ENCODE assay signal across 1 cellular context in the genomic region with DNA sequence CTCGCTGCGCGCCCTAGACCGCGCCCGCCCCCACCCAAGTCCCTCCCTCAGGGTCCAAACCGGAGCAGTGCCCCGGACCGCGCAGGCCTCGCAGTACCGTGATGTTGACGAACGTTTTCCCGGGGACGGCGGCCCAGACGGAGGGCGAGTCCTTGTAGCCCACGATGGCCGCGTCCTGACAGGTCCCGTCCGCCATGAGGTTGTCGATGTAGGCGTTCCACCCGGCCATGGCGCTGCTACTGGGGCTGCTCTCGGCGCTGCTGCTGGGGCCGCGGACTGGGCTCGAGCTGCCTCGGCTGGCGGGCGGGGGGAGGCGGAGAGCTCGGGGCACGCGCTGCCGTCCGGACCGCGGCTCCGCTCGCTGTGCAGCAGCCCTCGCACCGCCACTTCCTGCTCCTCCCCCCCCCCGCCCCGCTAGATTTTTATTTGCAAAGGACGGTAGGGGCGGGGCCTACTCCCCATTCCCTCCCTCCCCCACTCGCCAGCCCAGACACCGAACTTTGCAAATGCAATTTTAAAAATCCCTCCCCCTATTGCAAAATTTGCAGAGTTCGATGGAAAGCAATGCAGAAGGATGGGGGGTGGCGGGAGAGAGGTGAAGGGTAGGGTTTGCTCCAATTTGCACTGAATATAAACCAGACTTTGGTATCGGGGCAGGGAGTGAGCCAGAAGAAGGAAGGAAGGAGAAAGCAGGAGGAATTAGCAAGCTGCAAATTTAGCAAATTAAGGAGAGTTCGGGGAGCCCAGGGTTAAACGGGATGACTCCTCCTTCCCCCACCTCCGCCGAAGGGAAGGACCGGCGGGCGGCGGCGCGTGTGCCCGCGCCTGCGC.
TF ChIP-seq lines count a peak whose summit lies in the region.

A gene (minus strand): TSS at position 365 of the 831 bp plus-strand sequence. CDS start 136 bp downstream, at position 229.

TF ChIP-seq in HepG2, 621 proteins besides CTCF, POLR2A, EP300 and RAD21 (continued from another document and continues in another):
- TF ChIP-seq, protein P1, sequence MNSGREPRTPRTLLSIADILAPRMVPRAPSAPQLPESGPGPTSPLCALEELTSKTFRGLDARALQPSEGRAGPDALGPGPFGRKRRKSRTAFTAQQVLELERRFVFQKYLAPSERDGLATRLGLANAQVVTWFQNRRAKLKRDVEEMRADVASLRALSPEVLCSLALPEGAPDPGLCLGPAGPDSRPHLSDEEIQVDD (CRISPR knock-in tag; IDR thresholded peaks at IDR 0.05; ENCODE audit: borderline replicate concordance), result 0 out of 2 replicates have a peak, but pooled peaks have one; percentile 13
- TF ChIP-seq CEBPB (IDR thresholded peaks at IDR 0.05; ENCODE audit: borderline replicate concordance, low read depth, low read length) (peak; percentile 89), AGO1 (IDR thresholded peaks at IDR 0.05; ENCODE audit: low read depth, low read length, poor library complexity, severe bottlenecking) (peak; percentile 38), FOXA1 (IDR thresholded peaks at IDR 0.05) (no peak), FOXA1 (CRISPR knock-in tag; IDR thresholded peaks at IDR 0.05) (peak; percentile 4; the same call in 1 of the 2 replicates), IRF2 (CRISPR knock-in tag; IDR thresholded peaks at IDR 0.05) (no peak), MTA1 (CRISPR knock-in tag; IDR thresholded peaks at IDR 0.05; ENCODE audit: borderline replicate concordance) (peak; percentile 32; the same call in 1 of the 2 replicates), ZNF430 (CRISPR knock-in tag; IDR thresholded peaks at IDR 0.05) (peak; percentile 65), ZC3H4 (CRISPR knock-in tag; IDR thresholded peaks at IDR 0.05; ENCODE audit: borderline replicate concordance) (0 out of 2 replicates have a peak, but pooled peaks have one; percentile 39), KDM2A (CRISPR knock-in tag; IDR thresholded peaks at IDR 0.05; ENCODE audit: borderline replicate concordance, low read depth) (peak; percentile 60), GATA4 (IDR thresholded peaks at IDR 0.05; ENCODE audit: borderline replicate concordance, low read depth) (peak; percentile 66; the same call in 1 of the 2 replicates), CCDC6 (CRISPR knock-in tag; IDR thresholded peaks at IDR 0.05) (peak; percentile 89)
- TF ChIP-seq, protein P2, sequence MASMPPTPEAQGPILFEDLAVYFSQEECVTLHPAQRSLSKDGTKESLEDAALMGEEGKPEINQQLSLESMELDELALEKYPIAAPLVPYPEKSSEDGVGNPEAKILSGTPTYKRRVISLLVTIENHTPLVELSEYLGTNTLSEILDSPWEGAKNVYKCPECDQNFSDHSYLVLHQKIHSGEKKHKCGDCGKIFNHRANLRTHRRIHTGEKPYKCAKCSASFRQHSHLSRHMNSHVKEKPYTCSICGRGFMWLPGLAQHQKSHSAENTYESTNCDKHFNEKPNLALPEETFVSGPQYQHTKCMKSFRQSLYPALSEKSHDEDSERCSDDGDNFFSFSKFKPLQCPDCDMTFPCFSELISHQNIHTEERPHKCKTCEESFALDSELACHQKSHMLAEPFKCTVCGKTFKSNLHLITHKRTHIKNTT (CRISPR knock-in tag; IDR thresholded peaks at IDR 0.05), result no peak
- TF ChIP-seq, protein P3, sequence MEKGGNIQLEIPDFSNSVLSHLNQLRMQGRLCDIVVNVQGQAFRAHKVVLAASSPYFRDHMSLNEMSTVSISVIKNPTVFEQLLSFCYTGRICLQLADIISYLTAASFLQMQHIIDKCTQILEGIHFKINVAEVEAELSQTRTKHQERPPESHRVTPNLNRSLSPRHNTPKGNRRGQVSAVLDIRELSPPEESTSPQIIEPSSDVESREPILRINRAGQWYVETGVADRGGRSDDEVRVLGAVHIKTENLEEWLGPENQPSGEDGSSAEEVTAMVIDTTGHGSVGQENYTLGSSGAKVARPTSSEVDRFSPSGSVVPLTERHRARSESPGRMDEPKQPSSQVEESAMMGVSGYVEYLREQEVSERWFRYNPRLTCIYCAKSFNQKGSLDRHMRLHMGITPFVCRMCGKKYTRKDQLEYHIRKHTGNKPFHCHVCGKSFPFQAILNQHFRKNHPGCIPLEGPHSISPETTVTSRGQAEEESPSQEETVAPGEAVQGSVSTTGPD (CRISPR knock-in tag; IDR thresholded peaks at IDR 0.05), result no peak
- TF ChIP-seq, protein P4, sequence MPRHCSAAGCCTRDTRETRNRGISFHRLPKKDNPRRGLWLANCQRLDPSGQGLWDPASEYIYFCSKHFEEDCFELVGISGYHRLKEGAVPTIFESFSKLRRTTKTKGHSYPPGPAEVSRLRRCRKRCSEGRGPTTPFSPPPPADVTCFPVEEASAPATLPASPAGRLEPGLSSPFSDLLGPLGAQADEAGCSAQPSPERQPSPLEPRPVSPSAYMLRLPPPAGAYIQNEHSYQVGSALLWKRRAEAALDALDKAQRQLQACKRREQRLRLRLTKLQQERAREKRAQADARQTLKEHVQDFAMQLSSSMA (CRISPR knock-in tag; IDR thresholded peaks at IDR 0.05), result peak; percentile 47; the same call in 1 of the 2 replicates
- TF ChIP-seq, protein P5, sequence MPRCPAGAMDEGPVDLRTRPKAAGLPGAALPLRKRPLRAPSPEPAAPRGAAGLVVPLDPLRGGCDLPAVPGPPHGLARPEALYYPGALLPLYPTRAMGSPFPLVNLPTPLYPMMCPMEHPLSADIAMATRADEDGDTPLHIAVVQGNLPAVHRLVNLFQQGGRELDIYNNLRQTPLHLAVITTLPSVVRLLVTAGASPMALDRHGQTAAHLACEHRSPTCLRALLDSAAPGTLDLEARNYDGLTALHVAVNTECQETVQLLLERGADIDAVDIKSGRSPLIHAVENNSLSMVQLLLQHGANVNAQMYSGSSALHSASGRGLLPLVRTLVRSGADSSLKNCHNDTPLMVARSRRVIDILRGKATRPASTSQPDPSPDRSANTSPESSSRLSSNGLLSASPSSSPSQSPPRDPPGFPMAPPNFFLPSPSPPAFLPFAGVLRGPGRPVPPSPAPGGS (CRISPR knock-in tag; IDR thresholded peaks at IDR 0.05), result peak; percentile 93
- TF ChIP-seq, protein P6, sequence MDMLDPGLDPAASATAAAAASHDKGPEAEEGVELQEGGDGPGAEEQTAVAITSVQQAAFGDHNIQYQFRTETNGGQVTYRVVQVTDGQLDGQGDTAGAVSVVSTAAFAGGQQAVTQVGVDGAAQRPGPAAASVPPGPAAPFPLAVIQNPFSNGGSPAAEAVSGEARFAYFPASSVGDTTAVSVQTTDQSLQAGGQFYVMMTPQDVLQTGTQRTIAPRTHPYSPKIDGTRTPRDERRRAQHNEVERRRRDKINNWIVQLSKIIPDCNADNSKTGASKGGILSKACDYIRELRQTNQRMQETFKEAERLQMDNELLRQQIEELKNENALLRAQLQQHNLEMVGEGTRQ (IDR thresholded peaks at IDR 0.05; ENCODE audit: low read depth, low read length), result no peak
- TF ChIP-seq, protein P6 (CRISPR knock-in tag; IDR thresholded peaks at IDR 0.05; ENCODE audit: borderline replicate concordance), result peak; percentile 47; the same call in 1 of the 2 replicates
- TF ChIP-seq, protein P7, sequence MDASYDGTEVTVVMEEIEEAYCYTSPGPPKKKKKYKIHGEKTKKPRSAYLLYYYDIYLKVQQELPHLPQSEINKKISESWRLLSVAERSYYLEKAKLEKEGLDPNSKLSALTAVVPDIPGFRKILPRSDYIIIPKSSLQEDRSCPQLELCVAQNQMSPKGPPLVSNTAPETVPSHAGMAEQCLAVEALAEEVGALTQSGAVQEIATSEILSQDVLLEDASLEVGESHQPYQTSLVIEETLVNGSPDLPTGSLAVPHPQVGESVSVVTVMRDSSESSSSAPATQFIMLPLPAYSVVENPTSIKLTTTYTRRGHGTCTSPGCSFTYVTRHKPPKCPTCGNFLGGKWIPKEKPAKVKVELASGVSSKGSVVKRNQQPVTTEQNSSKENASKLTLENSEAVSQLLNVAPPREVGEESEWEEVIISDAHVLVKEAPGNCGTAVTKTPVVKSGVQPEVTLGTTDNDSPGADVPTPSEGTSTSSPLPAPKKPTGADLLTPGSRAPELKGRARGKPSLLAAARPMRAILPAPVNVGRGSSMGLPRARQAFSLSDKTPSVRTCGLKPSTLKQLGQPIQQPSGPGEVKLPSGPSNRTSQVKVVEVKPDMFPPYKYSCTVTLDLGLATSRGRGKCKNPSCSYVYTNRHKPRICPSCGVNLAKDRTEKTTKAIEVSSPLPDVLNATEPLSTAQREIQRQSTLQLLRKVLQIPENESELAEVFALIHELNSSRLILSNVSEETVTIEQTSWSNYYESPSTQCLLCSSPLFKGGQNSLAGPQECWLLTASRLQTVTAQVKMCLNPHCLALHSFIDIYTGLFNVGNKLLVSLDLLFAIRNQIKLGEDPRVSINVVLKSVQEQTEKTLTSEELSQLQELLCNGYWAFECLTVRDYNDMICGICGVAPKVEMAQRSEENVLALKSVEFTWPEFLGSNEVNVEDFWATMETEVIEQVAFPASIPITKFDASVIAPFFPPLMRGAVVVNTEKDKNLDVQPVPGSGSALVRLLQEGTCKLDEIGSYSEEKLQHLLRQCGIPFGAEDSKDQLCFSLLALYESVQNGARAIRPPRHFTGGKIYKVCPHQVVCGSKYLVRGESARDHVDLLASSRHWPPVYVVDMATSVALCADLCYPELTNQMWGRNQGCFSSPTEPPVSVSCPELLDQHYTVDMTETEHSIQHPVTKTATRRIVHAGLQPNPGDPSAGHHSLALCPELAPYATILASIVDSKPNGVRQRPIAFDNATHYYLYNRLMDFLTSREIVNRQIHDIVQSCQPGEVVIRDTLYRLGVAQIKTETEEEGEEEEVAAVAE (CRISPR knock-in tag; IDR thresholded peaks at IDR 0.05; ENCODE audit: borderline replicate concordance), result no peak
- TF ChIP-seq, protein P8, sequence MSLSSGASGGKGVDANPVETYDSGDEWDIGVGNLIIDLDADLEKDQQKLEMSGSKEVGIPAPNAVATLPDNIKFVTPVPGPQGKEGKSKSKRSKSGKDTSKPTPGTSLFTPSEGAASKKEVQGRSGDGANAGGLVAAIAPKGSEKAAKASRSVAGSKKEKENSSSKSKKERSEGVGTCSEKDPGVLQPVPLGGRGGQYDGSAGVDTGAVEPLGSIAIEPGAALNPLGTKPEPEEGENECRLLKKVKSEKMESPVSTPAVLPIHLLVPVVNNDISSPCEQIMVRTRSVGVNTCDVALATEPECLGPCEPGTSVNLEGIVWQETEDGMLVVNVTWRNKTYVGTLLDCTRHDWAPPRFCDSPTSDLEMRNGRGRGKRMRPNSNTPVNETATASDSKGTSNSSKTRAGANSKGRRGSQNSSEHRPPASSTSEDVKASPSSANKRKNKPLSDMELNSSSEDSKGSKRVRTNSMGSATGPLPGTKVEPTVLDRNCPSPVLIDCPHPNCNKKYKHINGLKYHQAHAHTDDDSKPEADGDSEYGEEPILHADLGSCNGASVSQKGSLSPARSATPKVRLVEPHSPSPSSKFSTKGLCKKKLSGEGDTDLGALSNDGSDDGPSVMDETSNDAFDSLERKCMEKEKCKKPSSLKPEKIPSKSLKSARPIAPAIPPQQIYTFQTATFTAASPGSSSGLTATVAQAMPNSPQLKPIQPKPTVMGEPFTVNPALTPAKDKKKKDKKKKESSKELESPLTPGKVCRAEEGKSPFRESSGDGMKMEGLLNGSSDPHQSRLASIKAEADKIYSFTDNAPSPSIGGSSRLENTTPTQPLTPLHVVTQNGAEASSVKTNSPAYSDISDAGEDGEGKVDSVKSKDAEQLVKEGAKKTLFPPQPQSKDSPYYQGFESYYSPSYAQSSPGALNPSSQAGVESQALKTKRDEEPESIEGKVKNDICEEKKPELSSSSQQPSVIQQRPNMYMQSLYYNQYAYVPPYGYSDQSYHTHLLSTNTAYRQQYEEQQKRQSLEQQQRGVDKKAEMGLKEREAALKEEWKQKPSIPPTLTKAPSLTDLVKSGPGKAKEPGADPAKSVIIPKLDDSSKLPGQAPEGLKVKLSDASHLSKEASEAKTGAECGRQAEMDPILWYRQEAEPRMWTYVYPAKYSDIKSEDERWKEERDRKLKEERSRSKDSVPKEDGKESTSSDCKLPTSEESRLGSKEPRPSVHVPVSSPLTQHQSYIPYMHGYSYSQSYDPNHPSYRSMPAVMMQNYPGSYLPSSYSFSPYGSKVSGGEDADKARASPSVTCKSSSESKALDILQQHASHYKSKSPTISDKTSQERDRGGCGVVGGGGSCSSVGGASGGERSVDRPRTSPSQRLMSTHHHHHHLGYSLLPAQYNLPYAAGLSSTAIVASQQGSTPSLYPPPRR (CRISPR knock-in tag; IDR thresholded peaks at IDR 0.05; ENCODE audit: borderline replicate concordance), result 0 out of 2 replicates have a peak, but pooled peaks have one; percentile 47
- TF ChIP-seq, protein P9, sequence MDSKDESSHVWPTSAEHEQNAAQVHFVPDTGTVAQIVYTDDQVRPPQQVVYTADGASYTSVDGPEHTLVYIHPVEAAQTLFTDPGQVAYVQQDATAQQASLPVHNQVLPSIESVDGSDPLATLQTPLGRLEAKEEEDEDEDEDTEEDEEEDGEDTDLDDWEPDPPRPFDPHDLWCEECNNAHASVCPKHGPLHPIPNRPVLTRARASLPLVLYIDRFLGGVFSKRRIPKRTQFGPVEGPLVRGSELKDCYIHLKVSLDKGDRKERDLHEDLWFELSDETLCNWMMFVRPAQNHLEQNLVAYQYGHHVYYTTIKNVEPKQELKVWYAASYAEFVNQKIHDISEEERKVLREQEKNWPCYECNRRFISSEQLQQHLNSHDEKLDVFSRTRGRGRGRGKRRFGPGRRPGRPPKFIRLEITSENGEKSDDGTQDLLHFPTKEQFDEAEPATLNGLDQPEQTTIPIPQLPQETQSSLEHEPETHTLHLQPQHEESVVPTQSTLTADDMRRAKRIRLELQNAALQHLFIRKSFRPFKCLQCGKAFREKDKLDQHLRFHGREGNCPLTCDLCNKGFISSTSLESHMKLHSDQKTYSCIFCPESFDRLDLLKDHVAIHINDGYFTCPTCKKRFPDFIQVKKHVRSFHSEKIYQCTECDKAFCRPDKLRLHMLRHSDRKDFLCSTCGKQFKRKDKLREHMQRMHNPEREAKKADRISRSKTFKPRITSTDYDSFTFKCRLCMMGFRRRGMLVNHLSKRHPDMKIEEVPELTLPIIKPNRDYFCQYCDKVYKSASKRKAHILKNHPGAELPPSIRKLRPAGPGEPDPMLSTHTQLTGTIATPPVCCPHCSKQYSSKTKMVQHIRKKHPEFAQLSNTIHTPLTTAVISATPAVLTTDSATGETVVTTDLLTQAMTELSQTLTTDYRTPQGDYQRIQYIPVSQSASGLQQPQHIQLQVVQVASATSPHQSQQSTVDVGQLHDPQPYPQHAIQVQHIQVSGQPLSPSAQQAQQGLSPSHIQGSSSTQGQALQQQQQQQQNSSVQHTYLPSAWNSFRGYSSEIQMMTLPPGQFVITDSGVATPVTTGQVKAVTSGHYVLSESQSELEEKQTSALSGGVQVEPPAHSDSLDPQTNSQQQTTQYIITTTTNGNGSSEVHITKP (CRISPR knock-in tag; IDR thresholded peaks at IDR 0.05; ENCODE audit: low read depth), result peak; percentile 94
